16 cellular contexts compared by ENCODE assay signal in genomic region chr5:171481791-171482536, GRCh38.
DNase-seq lines count a peak whose midpoint lies in the region; ATAC-seq and TF ChIP-seq lines count a peak whose summit lies in the region.
"Had no signal": no experiment of that assay in that cellular context is flagged by ENCODE, and none has a peak within 500 bp of the region (broad histone marks: within the 10 kb centered on the region; RNA-seq: fewer than 3 reads in every experiment).

No MANE protein-coding gene starts in this region.

- H4K91ac ChIP-seq in neuronal stem cell (ENCODE audit: low read depth, low read length, poor library complexity), result no peak overlapping the region

- H2BK5ac ChIP-seq in neuronal stem cell (ENCODE audit: low read length), result no peak overlapping the region

- H3K18ac ChIP-seq in neuronal stem cell (ENCODE audit: low read length), result peak overlapping the region; percentile 24

- H3K27me3 ChIP-seq in heart right ventricle (no peaks in the 10 kb centered on the region), foreskin keratinocyte (peaks cover 7% of the 10 kb centered on the region), neuronal stem cell (ENCODE audit: control insufficient read depth in 3 of 3, insufficient read depth in 3 of 3, low read depth in 1 of 3, low read length in 3 of 3) (peaks cover 0 to 16% (median 0%) of the 10 kb centered on the region in 3 experiments), Caco-2 (replicated peaks; ENCODE audit: control insufficient read depth, insufficient read depth, low read length) (no peaks in the 10 kb centered on the region)
- H3K27me3 ChIP-seq: BLaER1 had no signal

- no peaks in the 10 kb centered on the region for H3K79me1 ChIP-seq in neuronal stem cell (ENCODE audit: low read depth, low read length)

- H3K4me1 ChIP-seq in heart right ventricle, result peaks cover 0 to 30% (median 13%) of the 10 kb centered on the region in 9 donors
- no peaks in the 10 kb centered on the region for H3K4me1 ChIP-seq in foreskin keratinocyte
- H3K4me1 ChIP-seq in neuronal stem cell (ENCODE audit: control insufficient read depth in 2 of 2, insufficient read depth in 1 of 2, low read depth in 1 of 2, low read length in 2 of 2), result peaks cover 2 to 3% of the 10 kb centered on the region in 2 donors
- H3K4me1 ChIP-seq in Caco-2, result no peaks in the 10 kb centered on the region

- no peaks in the 10 kb centered on the region for H3K36me3 Mint-ChIP-seq in Caco-2 (ENCODE audit: insufficient read depth, unreplicated experiment)
- H3K36me3 Mint-ChIP-seq: CD8-positive, alpha-beta memory T cell; IgD-negative memory B cell had no signal

- CTCF ChIA-PET in Caco-2 (lab: Charles Lee), result no interaction called here

- BruUV-seq in Caco-2 (replicated peaks; lab: Mats Ljungman, UMichigan), result no TSS peak

- no peak overlapping the region for H3K4me2 ChIP-seq in neuronal stem cell (ENCODE audit: insufficient read depth, low read length, poor library complexity, severe bottlenecking)
- H3K4me2 ChIP-seq: BLaER1, GM23338 had no signal

- H3K9ac ChIP-seq in neuronal stem cell (ENCODE audit: low read depth, low read length, poor library complexity), result no peak overlapping the region
- H3K9ac ChIP-seq: BLaER1 had no signal

- H2AFZ ChIP-seq in neuronal stem cell (ENCODE audit: low read length), result peak overlapping the region; percentile 42
- H2AFZ ChIP-seq: GM23338 had no signal

- no peak overlapping the region for H2BK120ac ChIP-seq in neuronal stem cell (ENCODE audit: low read depth, low read length)

- DNase-seq in Right ventricle myocardium superior, result peak; percentile 69
- no peak for DNase-seq in heart right ventricle
- DNase-seq in foreskin keratinocyte, result no peak
- no peak for DNase-seq in neuronal stem cell (ENCODE audit: low spot score)
- no peak for DNase-seq in NCI-H1436 (lab: John Stamatoyannopoulos, UW)
- no peak for DNase-seq in NCI-H1694 (lab: John Stamatoyannopoulos, UW)
- DNase-seq in Caco-2, result no peak
- DNase-seq: 8988T; AML-193; CD8-positive, alpha-beta memory T cell; DMS53; GF-D8; H9 had no signal

- H4K8ac ChIP-seq in neuronal stem cell (ENCODE audit: low read depth, low read length), result no peak overlapping the region

- peak; percentile 47 for ATAC-seq in Right ventricle myocardium superior (ENCODE audit: poor library complexity)
- ATAC-seq in heart right ventricle, result no peak
- peak; percentile 3 for ATAC-seq in foreskin keratinocyte
- ATAC-seq: GM23338 had no signal

- H2AK5ac ChIP-seq in neuronal stem cell (ENCODE audit: low read depth, low read length), result peak overlapping the region; percentile 24

- H3K23ac ChIP-seq in neuronal stem cell (ENCODE audit: low read depth, low read length, poor library complexity), result peak overlapping the region; percentile 46

- H2BK12ac ChIP-seq in neuronal stem cell (ENCODE audit: low read length), result no peak overlapping the region

- no peak overlapping the region for H3K27ac Mint-ChIP-seq in Caco-2 (ENCODE audit: unreplicated experiment)
- H3K27ac Mint-ChIP-seq: GM23338, IgD-negative memory B cell had no signal

- peaks cover 4% of the 10 kb centered on the region for H3K27me3 Mint-ChIP-seq in Caco-2 (ENCODE audit: insufficient read depth, unreplicated experiment)

- H2BK15ac ChIP-seq in neuronal stem cell (ENCODE audit: low read length), result no peak overlapping the region

- no peaks in the 10 kb centered on the region for H3K36me3 ChIP-seq in heart right ventricle
- H3K36me3 ChIP-seq in neuronal stem cell (replicated peaks in 1 of 2; ENCODE audit: control insufficient read depth in 2 of 2, insufficient read depth in 2 of 2, low read length in 2 of 2), result no peaks in the 10 kb centered on the region
- no peaks in the 10 kb centered on the region for H3K36me3 ChIP-seq in Caco-2 (ENCODE audit: control insufficient read depth, insufficient read depth, low read length)
- H3K36me3 ChIP-seq: BLaER1 had no signal

- POLR2A ChIA-PET in Caco-2 (lab: Charles Lee), result no interaction called here

- WGBS in heart right ventricle, 2 donors, result 71 to 79% methylated on average over 9 of the region's 9 CpGs
- WGBS in neuronal stem cell (ENCODE audit: extremely low coverage in 2 of 2, insufficient read length in 2 of 2, insufficient replicate concordance in 1 of 2), 2 donors, result no CpG with 5 or more reads among the region's 9 CpGs

- no peak overlapping the region for H3K4me3 Mint-ChIP-seq in Caco-2 (ENCODE audit: unreplicated experiment)
- H3K4me3 Mint-ChIP-seq: CD8-positive, alpha-beta memory T cell; GM23338; H9; IgD-negative memory B cell had no signal

- H3K4me3 ChIP-seq in heart right ventricle, result no peak overlapping the region
- no peak overlapping the region for H3K4me3 ChIP-seq in neuronal stem cell (ENCODE audit: low read length in 2 of 2)
- H3K4me3 ChIP-seq in Caco-2 (ENCODE audit: low read depth, low read length), result no peak overlapping the region
- H3K4me3 ChIP-seq: BLaER1, GM23338 had no signal

- no peaks in the 10 kb centered on the region for H3K9me3 Mint-ChIP-seq in Caco-2 (ENCODE audit: unreplicated experiment)
- H3K9me3 Mint-ChIP-seq: CD8-positive, alpha-beta memory T cell; GM23338; H9 had no signal

- H3K4me1 Mint-ChIP-seq in Caco-2 (ENCODE audit: low read depth, unreplicated experiment), result no peaks in the 10 kb centered on the region

- no peak overlapping the region for H3K14ac ChIP-seq in neuronal stem cell (ENCODE audit: low read length)

- H3K9me3 ChIP-seq in heart right ventricle (no peaks in the 10 kb centered on the region), neuronal stem cell (replicated peaks in 1 of 2; ENCODE audit: control insufficient read depth in 2 of 2, insufficient read depth in 1 of 2, low read depth in 1 of 2, low read length in 2 of 2) (no peaks in the 10 kb centered on the region), Caco-2 (no peaks in the 10 kb centered on the region)
- H3K9me3 ChIP-seq: BLaER1 had no signal

- intact Hi-C loops in Right ventricle myocardium superior (cut with DNase I) (no loop called here), heart right ventricle (cut with DNase I) (loop anchor here in 4 of 10 donors (5.0 to 10.0 kb wide), 5 partner anchors 55 to 423 kb away; partner anchors contain the start of gene FGF18 (in 1 of the 4)), Caco-2 (cut with micrococcal nuclease; ENCODE audit: unreplicated experiment) (loop anchor here (10.0 kb wide), 1 partner anchor 423 kb away; no protein-coding TSS in a partner anchor)

- no peak overlapping the region for H3K27ac ChIP-seq in heart right ventricle
- H3K27ac ChIP-seq in foreskin keratinocyte, result no peak overlapping the region
- no peak overlapping the region for H3K27ac ChIP-seq in neuronal stem cell (replicated peaks; ENCODE audit: low read length)
- H3K27ac ChIP-seq: BLaER1 had no signal

- H3K4ac ChIP-seq in neuronal stem cell (ENCODE audit: low read length), result no peak overlapping the region

- TF ChIP-seq CTCF in heart right ventricle (IDR thresholded peaks at IDR 0.05) (no peak), foreskin keratinocyte (conservative IDR thresholded peaks at IDR 0.05) (no peak), Caco-2 (IDR thresholded peaks at IDR 0.05; ENCODE audit: insufficient read depth in 1 of 2, low read depth in 1 of 2, low read length in 1 of 2, severe bottlenecking in 1 of 2, unreplicated experiment in 1 of 2) (no peak)

Comparison
In these comparisons a context has a peak if more than half of its experiments do, and no peak if none do; other contexts are left out.
1. ATAC-seq: peak in Right ventricle myocardium superior (single experiment) and foreskin keratinocyte (single experiment); none in heart right ventricle (0 of 8).